In genomic region chr17:67610061-67610460, GRCh38 we compare ENCODE assay signal across 29 cellular contexts.
"Had no signal": no experiment of that assay in that cellular context is flagged by ENCODE, and none has a peak within 500 bp of the region (broad histone marks: within the 10 kb centered on the region; RNA-seq: fewer than 3 reads in every experiment).

No MANE protein-coding gene starts in this region.

- DNase-seq: activated CD4-positive, alpha-beta memory T cell treated with anti-CD3 and anti-CD28 coated beads, Interleukin-2, amount 10 ng/mL, durations not matched to agents 7 days and 5 days; activated CD4-positive, alpha-beta T cell treated with anti-CD3 and anti-CD28 coated beads for 1 hour; activated CD4-positive, alpha-beta T cell treated with anti-CD3 and anti-CD28 coated beads, Interleukin-2, amount 10 ng/mL, durations not matched to agents 7 days and 5 days; activated CD8-positive, alpha-beta memory T cell treated with anti-CD3 and anti-CD28 coated beads, Interleukin-2, amount 50 U/mL, for 48 hours; activated gamma-delta T cell treated with Interleukin-2 at 50 U/mL for 16 hours; aorta; body of pancreas; cerebellar nuclear complex; colonic mucosa; effector CD8-positive, alpha-beta T cell; head of caudate nucleus; hippocampal formation; kidney; left colon; mammary epithelial cell; midbrain; naive thymus-derived CD8-positive, alpha-beta T cell; posterior cingulate gyrus; right cardiac atrium; stimulated activated CD4-positive, alpha-beta T cell treated with anti-CD3 and anti-CD28 coated beads, Interleukin-15, amount 100 ng/mL, for 24 hours; stimulated activated CD4-positive, alpha-beta T cell treated with anti-CD3 and anti-CD28 coated beads, Interleukin-2, amount 100 ng/mL, for 24 hours; stimulated activated naive CD4-positive, alpha-beta T cell treated with Interleukin-2 at 50 U/mL for 16 hours; T-helper 9 cell; transverse colon; WERI-Rb-1 had no signal

- H3K27ac ChIP-seq: adrenal gland, body of pancreas, colonic mucosa, gastroesophageal sphincter, transverse colon, WERI-Rb-1 had no signal

- H3K36me3 Mint-ChIP-seq: activated naive CD4-positive, alpha-beta T cell treated with anti-CD3 and anti-CD28 coated beads, Interleukin-2, amount 50 U/mL, for 72 hours had no signal

- H3K27ac Mint-ChIP-seq: activated CD4-positive, alpha-beta memory T cell treated with anti-CD3 and anti-CD28 coated beads, Interleukin-2, amount 10 ng/mL, durations not matched to agents 7 days and 5 days; activated CD4-positive, alpha-beta T cell treated with anti-CD3 and anti-CD28 coated beads, Interleukin-2, amount 10 ng/mL, durations not matched to agents 7 days and 5 days had no signal

- ATAC-seq: activated naive CD4-positive, alpha-beta T cell treated with anti-CD3 and anti-CD28 coated beads, Interleukin-2, amount 50 U/mL, for 72 hours; body of pancreas; gastroesophageal sphincter; left colon; naive thymus-derived CD8-positive, alpha-beta T cell; right cardiac atrium had no signal

- H3K9me3 Mint-ChIP-seq: activated CD4-positive, alpha-beta memory T cell treated with anti-CD3 and anti-CD28 coated beads, Interleukin-2, amount 10 ng/mL, durations not matched to agents 7 days and 5 days; activated CD4-positive, alpha-beta T cell treated with anti-CD3 and anti-CD28 coated beads, Interleukin-2, amount 10 ng/mL, durations not matched to agents 7 days and 5 days; activated naive CD4-positive, alpha-beta T cell treated with anti-CD3 and anti-CD28 coated beads, Interleukin-2, amount 50 U/mL, for 72 hours; activated T-cell treated with anti-CD3 and anti-CD28 coated beads, Interleukin-2, amount 50 U/mL, for 24 hours; naive thymus-derived CD8-positive, alpha-beta T cell had no signal

- H3K4me3 Mint-ChIP-seq: activated CD4-positive, alpha-beta memory T cell treated with anti-CD3 and anti-CD28 coated beads, Interleukin-2, amount 10 ng/mL, durations not matched to agents 7 days and 5 days; activated CD4-positive, alpha-beta T cell treated with anti-CD3 and anti-CD28 coated beads, Interleukin-2, amount 10 ng/mL, durations not matched to agents 7 days and 5 days; activated T-cell treated with anti-CD3 and anti-CD28 coated beads, Interleukin-2, amount 50 U/mL, for 24 hours; naive thymus-derived CD8-positive, alpha-beta T cell had no signal

- H3K4me1 Mint-ChIP-seq: activated CD4-positive, alpha-beta memory T cell treated with anti-CD3 and anti-CD28 coated beads, Interleukin-2, amount 10 ng/mL, durations not matched to agents 7 days and 5 days had no signal

- H3K9me3 ChIP-seq: adrenal gland, body of pancreas, colonic mucosa, gastroesophageal sphincter, transverse colon had no signal

- H3K27me3 ChIP-seq: adrenal gland, body of pancreas, colonic mucosa, gastroesophageal sphincter, transverse colon had no signal

- H3K27me3 Mint-ChIP-seq: activated CD4-positive, alpha-beta memory T cell treated with anti-CD3 and anti-CD28 coated beads, Interleukin-2, amount 10 ng/mL, durations not matched to agents 7 days and 5 days; activated CD4-positive, alpha-beta T cell treated with anti-CD3 and anti-CD28 coated beads, Interleukin-2, amount 10 ng/mL, durations not matched to agents 7 days and 5 days; activated T-cell treated with anti-CD3 and anti-CD28 coated beads, Interleukin-2, amount 50 U/mL, for 24 hours; naive thymus-derived CD8-positive, alpha-beta T cell had no signal
